Comparison of ENCODE assay signal across 8 cellular contexts in the genomic region with DNA sequence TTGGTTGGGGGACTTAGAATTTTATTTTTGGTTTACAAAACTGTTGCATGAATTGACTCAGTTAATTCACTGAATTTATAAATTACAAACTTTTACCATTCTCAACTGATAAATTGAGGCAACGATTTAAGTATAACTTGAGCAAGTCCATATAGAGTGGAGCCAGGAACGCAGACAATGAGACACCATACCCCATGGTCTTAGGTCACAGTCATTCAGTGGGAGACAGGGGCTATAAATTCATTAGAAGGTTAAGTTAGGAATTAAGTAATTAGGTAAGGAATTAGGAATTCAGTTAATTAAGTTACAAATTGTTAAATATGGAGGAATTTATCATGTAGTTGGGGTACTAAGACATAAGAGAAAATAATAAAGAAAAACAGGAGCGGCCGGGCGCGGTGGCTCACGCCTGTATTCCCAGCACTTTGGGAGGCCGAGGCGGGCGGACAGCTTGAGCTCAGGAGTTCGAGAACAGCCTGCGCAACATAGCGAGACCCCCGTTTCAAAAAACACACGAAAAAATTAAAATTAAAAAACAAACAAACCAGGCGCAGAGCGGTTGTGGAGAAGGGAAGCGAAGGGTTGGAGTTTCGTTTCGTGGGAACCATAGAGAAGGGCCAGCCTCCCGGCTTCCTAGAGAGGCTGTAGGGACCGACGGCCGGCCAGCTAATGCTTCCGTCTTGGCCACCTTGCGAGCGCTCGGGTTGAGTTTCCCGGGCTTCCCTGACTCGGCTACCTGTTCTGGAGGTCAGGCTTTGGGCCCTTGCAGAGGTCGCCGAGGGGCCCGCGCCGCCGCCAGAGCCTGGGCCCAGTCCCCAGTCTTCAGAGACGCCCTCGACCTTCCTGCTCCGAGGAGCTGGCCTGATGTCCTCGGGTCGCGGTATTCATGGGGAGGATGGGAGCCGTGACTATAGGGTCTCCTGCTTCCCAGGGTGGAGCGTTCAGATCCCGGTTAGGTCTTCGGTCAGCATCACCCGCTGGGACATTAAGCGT. TPM values are rescaled to one million over a fixed set of nuclear protein-coding genes. Genes with fewer than 3 reads are reported as not detected.
DNase-seq lines count a peak whose midpoint lies in the region; ATAC-seq and TF ChIP-seq lines count a peak whose summit lies in the region.

A gene (plus strand): TSS at position 645 of the 993 bp plus-strand sequence. CDS start 858 bp downstream, outside the sequence.

- peak; percentile 58 for DNase-seq in A673 (ENCODE audit: low spot score)
- peak; percentile 16 for DNase-seq in NCI-H2171 (lab: John Stamatoyannopoulos, UW)
- peak; percentile 64 for DNase-seq in activated CD4-positive, alpha-beta T cell treated with anti-CD3 and anti-CD28 coated beads for 36 hours
- peak; percentile 84 for DNase-seq in coronary artery (ENCODE audit: low spot score)
- DNase-seq in left kidney (ENCODE audit: low read depth, low spot score): peak; percentile 89
- DNase-seq in stimulated activated CD4-positive, alpha-beta T cell treated with anti-CD3 and anti-CD28 coated beads, Interleukin-15, amount 100 ng/mL, for 24 hours: peak; percentile 62

- peaks cover 15% of the 10 kb centered on the region for H3K4me1 Mint-ChIP-seq in activated CD4-positive, alpha-beta T cell treated with anti-CD3 and anti-CD28 coated beads for 36 hours

- H3K27me3 Mint-ChIP-seq in activated CD4-positive, alpha-beta T cell treated with anti-CD3 and anti-CD28 coated beads for 36 hours: no peaks in the 10 kb centered on the region

- BruUV-seq in A673 (replicated peaks; lab: Mats Ljungman, UMichigan): TSS peak; percentile 95

- H3K36me3 Mint-ChIP-seq in activated CD4-positive, alpha-beta T cell treated with anti-CD3 and anti-CD28 coated beads for 36 hours (ENCODE audit: low read depth): peaks cover 7% of the 10 kb centered on the region

- peak within 1 kb of the TSS; percentile 83 for H3K27ac Mint-ChIP-seq in activated CD4-positive, alpha-beta T cell treated with anti-CD3 and anti-CD28 coated beads for 36 hours

- no peaks in the 10 kb centered on the region for H3K9me3 Mint-ChIP-seq in activated CD4-positive, alpha-beta T cell treated with anti-CD3 and anti-CD28 coated beads for 36 hours (ENCODE audit: low read depth)

- TF ChIP-seq CTCF in A673 (conservative IDR thresholded peaks at IDR 0.05; ENCODE audit: low read depth, low read length): no peak
- no peak for TF ChIP-seq CTCF in coronary artery (IDR thresholded peaks at IDR 0.05)

- CTCF ChIA-PET in A673 (lab: Charles Lee): no interaction called here
- CTCF ChIA-PET in activated CD4-positive, alpha-beta T cell treated with anti-CD3 and anti-CD28 coated beads for 36 hours (lab: Charles Lee): interaction anchor here (0.7 to 1.6 kb wide), 2 partner anchors 24 to 29 kb away, joined by 3 to 4 read pairs; a partner anchor contains a TSS

- ATAC-seq in HG02884 (IDR thresholded peaks at IDR 0.05; ENCODE audit: unreplicated experiment): peak; percentile 84
- peak; percentile 79 for ATAC-seq in activated CD4-positive, alpha-beta T cell treated with anti-CD3 and anti-CD28 coated beads for 36 hours

- H3K4me1 ChIP-seq in A673 (ENCODE audit: insufficient read depth, low read length, poor library complexity, severe bottlenecking): no peaks in the 10 kb centered on the region

- peak within 1 kb of the TSS; percentile 80 for H3K27ac ChIP-seq in A673 (ENCODE audit: low read depth, low read length, poor library complexity, severe bottlenecking)
- peak within 1 kb of the TSS; percentile 65 to 73 for H3K27ac ChIP-seq in coronary artery

- H3K9me3 ChIP-seq in A673 (ENCODE audit: low read depth, low read length, poor library complexity, severe bottlenecking): no peaks in the 10 kb centered on the region

- TF ChIP-seq POLR2A in GM15510 (IDR thresholded peaks at IDR 0.05; ENCODE audit: borderline replicate concordance, extremely low read depth, insufficient read length): peak; percentile 63

- H3K36me3 ChIP-seq in A673 (ENCODE audit: insufficient read depth, low read length, poor library complexity, severe bottlenecking): no peaks in the 10 kb centered on the region

- POLR2A ChIA-PET in A673 (lab: Charles Lee; ENCODE audit: low non-redundant PET): no interaction called here
- POLR2A ChIA-PET in activated CD4-positive, alpha-beta T cell treated with anti-CD3 and anti-CD28 coated beads for 36 hours (lab: Charles Lee): interaction anchor here (0.9 to 1.1 kb wide), 2 partner anchors 11 to 49 kb away, joined by 3 to 4 read pairs; no protein-coding TSS in a partner anchor

- no peaks in the 10 kb centered on the region for H3K27me3 ChIP-seq in A673 (replicated peaks; ENCODE audit: insufficient read depth, low read depth, low read length, poor library complexity)

- H3K4me3 ChIP-seq in A673 (ENCODE audit: low read depth, low read length, poor library complexity, severe bottlenecking) (peak within 1 kb of the TSS; percentile 74), coronary artery (peak within 1 kb of the TSS; percentile 79)

- intact Hi-C loops in A673 (cut with micrococcal nuclease; ENCODE audit: unreplicated experiment): no loop called here
- intact Hi-C loops in activated CD4-positive, alpha-beta T cell treated with anti-CD3 and anti-CD28 coated beads for 36 hours (cut with DNase I, micrococcal nuclease): loop anchor here (1.0 to 5.0 kb wide), 5 partner anchors 19 to 48 kb away; a partner anchor contains a TSS

- H3K4me3 Mint-ChIP-seq in activated CD4-positive, alpha-beta T cell treated with anti-CD3 and anti-CD28 coated beads for 36 hours: peak within 1 kb of the TSS; percentile 80

RNA-seq across cellular contexts. Expression of the gene that starts here (rescaled TPM):
- total RNA-seq in A673 (2021): 3.3 and 4.3 TPM in 2 replicates
- total RNA-seq in activated CD4-positive, alpha-beta T cell treated with anti-CD3 and anti-CD28 coated beads for 36 hours: 1 to 10 TPM; 5.6 to 7.0 TPM

Comparison
In these comparisons a context has a peak if more than half of its experiments do, and no peak if none do; other contexts are left out.
1. Peak in every context shown above with its lines: DNase-seq, ATAC-seq, H3K4me3 ChIP-seq and H3K27ac ChIP-seq.
2. DNase-seq: peak in every context shown above with its lines; median percentile 89 in left kidney; 84 in coronary artery; 64 in activated CD4-positive, alpha-beta T cell treated with anti-CD3 and anti-CD28 coated beads for 36 hours; 62 in stimulated activated CD4-positive, alpha-beta T cell treated with anti-CD3 and anti-CD28 coated beads, Interleukin-15, amount 100 ng/mL, for 24 hours; 58 in A673; 16 in NCI-H2171.